12 cellular contexts compared by ENCODE assay signal in genomic region chr10:131822013-131822693, GRCh38.
"Had no signal": no experiment of that assay in that cellular context is flagged by ENCODE, and none has a peak within 500 bp of the region (broad histone marks: within the 10 kb centered on the region; RNA-seq: fewer than 3 reads in every experiment).

No MANE protein-coding gene starts in this region.

- H3K4me3 Mint-ChIP-seq: activated B cell treated with CpG ODN at 0.5 μM for 24 hours; activated CD4-positive, alpha-beta T cell treated with anti-CD3 and anti-CD28 coated beads, Interleukin-2, amount 10 ng/mL, durations not matched to agents 7 days and 5 days; nephron progenitor cell; stimulated activated effector memory CD8-positive, alpha-beta T cell treated with anti-CD3 and anti-CD28 coated beads, Interleukin-12 subunit alpha, Interleukin-12 subunit beta, amount 100 ng/mL, for 72 hours; T-helper 1 cell treated with Interleukin-12 subunit alpha and Interleukin-12 subunit beta and Interleukin-4 antibody, amounts not matched to agents 30 μg/mL and 1 μg/mL, for 36 hours had no signal

- H3K4me3 ChIP-seq: ascending aorta, breast epithelium, hepatocyte, tibial artery had no signal

- H3K4me1 Mint-ChIP-seq: activated B cell treated with CpG ODN at 0.5 μM for 24 hours; activated CD4-positive, alpha-beta T cell treated with anti-CD3 and anti-CD28 coated beads, Interleukin-2, amount 10 ng/mL, durations not matched to agents 7 days and 5 days; stimulated activated effector memory CD8-positive, alpha-beta T cell treated with anti-CD3 and anti-CD28 coated beads, Interleukin-12 subunit alpha, Interleukin-12 subunit beta, amount 100 ng/mL, for 72 hours had no signal

- H3K27me3 Mint-ChIP-seq: activated B cell treated with CpG ODN at 0.5 μM for 24 hours had no signal

- H2AFZ ChIP-seq: hepatocyte had no signal

- H3K4me1 ChIP-seq: ascending aorta, breast epithelium, tibial artery had no signal

- H3K9me3 ChIP-seq: ascending aorta, breast epithelium, tibial artery had no signal

- ATAC-seq: sciatic nerve; stimulated activated effector memory CD8-positive, alpha-beta T cell treated with anti-CD3 and anti-CD28 coated beads, Interleukin-12 subunit alpha, Interleukin-12 subunit beta, amount 100 ng/mL, for 72 hours had no signal

- H3K79me2 ChIP-seq: hepatocyte had no signal

- H3K9me3 Mint-ChIP-seq: activated B cell treated with CpG ODN at 0.5 μM for 24 hours; activated CD4-positive, alpha-beta T cell treated with anti-CD3 and anti-CD28 coated beads, Interleukin-2, amount 10 ng/mL, durations not matched to agents 7 days and 5 days; nephron progenitor cell; stimulated activated effector memory CD8-positive, alpha-beta T cell treated with anti-CD3 and anti-CD28 coated beads, Interleukin-12 subunit alpha, Interleukin-12 subunit beta, amount 100 ng/mL, for 72 hours; T-helper 1 cell treated with Interleukin-12 subunit alpha and Interleukin-12 subunit beta and Interleukin-4 antibody, amounts not matched to agents 30 μg/mL and 1 μg/mL, for 36 hours had no signal

- H3K36me3 Mint-ChIP-seq: stimulated activated effector memory CD8-positive, alpha-beta T cell treated with anti-CD3 and anti-CD28 coated beads, Interleukin-12 subunit alpha, Interleukin-12 subunit beta, amount 100 ng/mL, for 72 hours had no signal

- DNase-seq: activated B cell treated with CpG ODN at 0.5 μM for 24 hours; activated CD4-positive, alpha-beta T cell treated with anti-CD3 and anti-CD28 coated beads, Interleukin-2, amount 10 ng/mL, durations not matched to agents 7 days and 5 days; activated naive CD4-positive, alpha-beta T cell treated with Interleukin-2 at 50 U/mL for 16 hours; kidney; nephron progenitor cell had no signal

- H3K36me3 ChIP-seq: ascending aorta, breast epithelium, tibial artery had no signal

- H3K27ac ChIP-seq: ascending aorta, breast epithelium, hepatocyte, tibial artery had no signal

- H3K4me2 ChIP-seq: hepatocyte had no signal

- H3K27me3 ChIP-seq: ascending aorta had no signal

- H3K27ac Mint-ChIP-seq: activated B cell treated with CpG ODN at 0.5 μM for 24 hours; activated CD4-positive, alpha-beta T cell treated with anti-CD3 and anti-CD28 coated beads, Interleukin-2, amount 10 ng/mL, durations not matched to agents 7 days and 5 days; nephron progenitor cell; stimulated activated effector memory CD8-positive, alpha-beta T cell treated with anti-CD3 and anti-CD28 coated beads, Interleukin-12 subunit alpha, Interleukin-12 subunit beta, amount 100 ng/mL, for 72 hours; T-helper 1 cell treated with Interleukin-12 subunit alpha and Interleukin-12 subunit beta and Interleukin-4 antibody, amounts not matched to agents 30 μg/mL and 1 μg/mL, for 36 hours had no signal
